ENCODE assay signal across 7 cellular contexts in the genomic region with DNA sequence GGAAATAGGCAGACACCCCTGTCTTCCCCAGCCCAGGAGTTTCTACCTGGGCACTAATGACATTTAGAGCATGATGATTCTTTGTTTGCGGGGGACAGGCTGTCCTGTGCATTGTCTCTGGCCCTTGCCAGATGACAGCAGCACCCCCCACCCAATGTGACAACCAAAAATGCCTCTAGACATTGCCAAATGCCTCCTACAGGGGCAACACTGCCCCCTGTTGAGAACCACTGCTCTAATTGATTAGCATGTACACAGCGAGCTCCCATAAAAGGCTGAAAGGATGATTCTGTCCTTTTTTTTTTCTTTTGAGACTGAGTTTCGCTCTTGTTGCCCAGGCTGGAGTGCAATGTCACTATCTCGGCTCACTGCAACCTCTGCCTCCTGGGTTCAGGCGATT.
A peak's percentile ranks its signal among the peaks of the same experiment; 100 is the strongest.
DNase-seq lines count a peak whose midpoint lies in the region; ATAC-seq and TF ChIP-seq lines count a peak whose summit lies in the region.

No MANE protein-coding gene starts in this region.

- DNase-seq in GM10248 (ENCODE audit: extremely low spot score): no peak
- peak; percentile 62 for DNase-seq in NCI-H1694 (lab: John Stamatoyannopoulos, UW)
- DNase-seq in cardiac fibroblast (ENCODE audit: low read depth in 2 of 2): peak; percentile 20 to 21
- DNase-seq in stimulated activated CD4-positive, alpha-beta T cell treated with anti-CD3 and anti-CD28 coated beads, Interleukin-12 subunit alpha, Interleukin-12 subunit beta, amount 100 ng/mL, for 4 hours: peak; percentile 13
- DNase-seq in central memory CD4-positive, alpha-beta T cell: no peak
- DNase-seq in NCI-H774 (lab: John Stamatoyannopoulos, UW): no peak

- POLR2A ChIA-PET in GM10248 (lab: Yijun Ruan, JAX): no interaction called here

- CTCF ChIA-PET in GM10248 (lab: Yijun Ruan, JAX): interaction anchor here (0.9 to 3.1 kb wide), 9 partner anchors 8 to 554 kb away, joined by 3 to 16 read pairs (median 6); no protein-coding TSS in a partner anchor

- TF ChIP-seq CTCF in GM10248 (IDR thresholded peaks at IDR 0.05; ENCODE audit: control extremely low read depth, extremely low read depth, low read depth, missing control alignments) (peak; percentile 20), cardiac fibroblast (IDR thresholded peaks at IDR 0.05; ENCODE audit: low read depth, low read length) (peak; percentile 43)

- H3K4me3 ChIP-seq in cardiac fibroblast (replicated peaks in 1 of 2; ENCODE audit: low read depth in 2 of 2, low read length in 2 of 2): no peak overlapping the region

- ATAC-seq in GM21717 (IDR thresholded peaks at IDR 0.05; ENCODE audit: unreplicated experiment): no peak

Comparison
In these comparisons a context has a peak if more than half of its experiments do, and no peak if none do; other contexts are left out.
1. DNase-seq: peak in NCI-H1694 (single experiment), cardiac fibroblast (2 of 2) and stimulated activated CD4-positive, alpha-beta T cell treated with anti-CD3 and anti-CD28 coated beads, Interleukin-12 subunit alpha, Interleukin-12 subunit beta, amount 100 ng/mL, for 4 hours (single experiment); none in GM10248 (single experiment), central memory CD4-positive, alpha-beta T cell (single experiment) and NCI-H774 (single experiment).